27 cellular contexts compared by ENCODE assay signal in genomic region chr10:122077311-122077875, GRCh38.
"Had no signal": no experiment of that assay in that cellular context is flagged by ENCODE, and none has a peak within 500 bp of the region (broad histone marks: within the 10 kb centered on the region; RNA-seq: fewer than 3 reads in every experiment).

No MANE protein-coding gene starts in this region.

- H3K9me3 Mint-ChIP-seq: activated naive CD4-positive, alpha-beta T cell treated with anti-CD3 and anti-CD28 coated beads for 36 hours; activated T-cell treated with anti-CD3 and anti-CD28 coated beads, Interleukin-2, amount 50 U/mL, for 24 hours; activated T-helper 1 cell treated with anti-CD3 and anti-CD28 coated beads, Interleukin-12 subunit alpha, Interleukin-12 subunit beta, Interleukin-2, Interleukin-4 antibody, amounts not matched to agents 30 ng/mL and 10 ng/mL and 1 ng/mL, durations not matched to agents 14 hours and 24 hours and 36 hours; WTC11 had no signal

- H3K36me3 ChIP-seq: cardiac muscle cell, MG63 had no signal

- H3K4me1 Mint-ChIP-seq: activated CD8-positive, alpha-beta memory T cell treated with anti-CD3 and anti-CD28 coated beads, Interleukin-2, amount 10 ng/mL, durations not matched to agents 7 days and 5 days had no signal

- DNase-seq: activated CD4-positive, alpha-beta T cell treated with anti-CD3 and anti-CD28 coated beads for 48 hours; activated CD4-positive, alpha-beta T cell treated with anti-CD3 and anti-CD28 coated beads, Interleukin-2, amount 50 U/mL, for 4 hours; activated CD4-positive, CD25-positive, alpha-beta regulatory T cell treated with anti-CD3 and anti-CD28 coated beads, Interleukin-2, amount 50 U/mL, for 72 hours; activated CD8-positive, alpha-beta memory T cell treated with anti-CD3 and anti-CD28 coated beads, Interleukin-2, amount 10 ng/mL, durations not matched to agents 7 days and 5 days; activated gamma-delta T cell; activated naive CD4-positive, alpha-beta T cell treated with anti-CD3 and anti-CD28 coated beads for 36 hours; activated T-cell treated with anti-CD3 and anti-CD28 coated beads, Interleukin-2, amount 50 U/mL, for 24 hours; amygdala; MG63; MV-4-11; NCI-H1092 treated with DMSO at 0.1 percent for 48 hours; NCI-H1417 treated with DMSO at 0.1 percent for 48 hours; NCI-H1694 treated with DMSO at 0.1 percent for 48 hours; NCI-H2029 treated with DMSO at 0.1 percent for 48 hours; NCI-H345; NCI-H510A; NCI-H526 treated with DMSO at 0.1 percent for 48 hours; NCI-H82; T-helper 1 cell had no signal

- H3K4me3 ChIP-seq: cardiac muscle cell, MG63, SK-N-MC had no signal

- H3K27me3 ChIP-seq: cardiac muscle cell, MG63 had no signal

- H3K27ac ChIP-seq: cardiac muscle cell, SK-N-MC had no signal

- H3K9me3 ChIP-seq: MG63 had no signal

- H3K27me3 Mint-ChIP-seq: activated CD8-positive, alpha-beta memory T cell treated with anti-CD3 and anti-CD28 coated beads, Interleukin-2, amount 10 ng/mL, durations not matched to agents 7 days and 5 days; brain had no signal

- H3K4me3 Mint-ChIP-seq: activated CD8-positive, alpha-beta memory T cell treated with anti-CD3 and anti-CD28 coated beads, Interleukin-2, amount 10 ng/mL, durations not matched to agents 7 days and 5 days; activated naive CD4-positive, alpha-beta T cell treated with anti-CD3 and anti-CD28 coated beads for 36 hours; activated naive CD8-positive, alpha-beta T cell; activated T-cell treated with anti-CD3 and anti-CD28 coated beads, Interleukin-2, amount 50 U/mL, for 24 hours; activated T-helper 1 cell treated with anti-CD3 and anti-CD28 coated beads, Interleukin-12 subunit alpha, Interleukin-12 subunit beta, Interleukin-2, Interleukin-4 antibody, amounts not matched to agents 30 ng/mL and 10 ng/mL and 1 ng/mL, durations not matched to agents 14 hours and 24 hours and 36 hours; brain; WTC11 had no signal

- FAIRE-seq: astrocyte had no signal

- H3K36me3 Mint-ChIP-seq: activated CD8-positive, alpha-beta memory T cell treated with anti-CD3 and anti-CD28 coated beads, Interleukin-2, amount 10 ng/mL, durations not matched to agents 7 days and 5 days; activated naive CD8-positive, alpha-beta T cell; brain; WTC11 had no signal

- ATAC-seq: activated CD8-positive, alpha-beta memory T cell treated with anti-CD3 and anti-CD28 coated beads, Interleukin-2, amount 10 ng/mL, durations not matched to agents 7 days and 5 days; Right ventricle myocardium inferior; WTC11 had no signal

- H3K27ac Mint-ChIP-seq: activated CD8-positive, alpha-beta memory T cell treated with anti-CD3 and anti-CD28 coated beads, Interleukin-2, amount 10 ng/mL, durations not matched to agents 7 days and 5 days; activated naive CD4-positive, alpha-beta T cell treated with anti-CD3 and anti-CD28 coated beads for 36 hours; activated naive CD8-positive, alpha-beta T cell; activated T-cell treated with anti-CD3 and anti-CD28 coated beads, Interleukin-2, amount 50 U/mL, for 24 hours; activated T-helper 1 cell treated with anti-CD3 and anti-CD28 coated beads, Interleukin-12 subunit alpha, Interleukin-12 subunit beta, Interleukin-2, Interleukin-4 antibody, amounts not matched to agents 30 ng/mL and 10 ng/mL and 1 ng/mL, durations not matched to agents 14 hours and 24 hours and 36 hours; WTC11 had no signal
